21 cellular contexts compared by ENCODE assay signal in the genomic region with DNA sequence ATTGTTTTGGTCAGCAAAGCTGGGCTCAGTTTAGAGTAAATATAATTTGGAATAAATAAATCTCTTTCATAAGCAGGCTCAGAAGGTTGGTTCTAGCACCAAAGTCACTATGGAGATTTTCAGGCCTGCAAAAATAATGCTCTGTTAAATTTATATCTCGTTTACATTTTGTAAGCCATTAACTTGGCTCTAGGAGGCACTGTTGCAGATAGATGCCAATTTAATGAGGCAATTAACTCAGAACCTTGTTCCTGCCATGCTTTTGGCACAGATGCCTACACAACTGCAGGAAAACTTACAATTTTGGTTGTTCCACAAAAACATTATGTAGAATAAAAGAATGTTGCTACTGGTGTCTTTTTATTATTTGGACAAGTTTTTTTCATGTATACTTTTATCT.
"Had no signal": no experiment of that assay in that cellular context is flagged by ENCODE, and none has a peak within 500 bp of the region (broad histone marks: within the 10 kb centered on the region; RNA-seq: fewer than 3 reads in every experiment).

No MANE protein-coding gene starts in this region.

- H3K4me1 ChIP-seq: body of pancreas, left lung, prostate gland, right atrium auricular region, spleen, upper lobe of right lung had no signal

- DNase-seq: activated CD4-positive, alpha-beta memory T cell treated with anti-CD3 and anti-CD28 coated beads, Interleukin-2, amount 10 ng/mL, durations not matched to agents 7 days and 5 days; activated CD4-positive, alpha-beta T cell treated with anti-CD3 and anti-CD28 coated beads for 48 hours; activated CD4-positive, CD25-positive, alpha-beta regulatory T cell; activated gamma-delta T cell; activated naive CD4-positive, alpha-beta T cell treated with anti-CD3 and anti-CD28 coated beads, Interleukin-2, amount 50 U/mL, for 16 hours; anterior cingulate cortex; body of pancreas; effector memory CD4-positive, alpha-beta T cell; glutamatergic neuron; kidney glomerular epithelial cell; left lung; midbrain; natural killer cell; spleen; stimulated activated CD4-positive, alpha-beta T cell treated with anti-CD3 and anti-CD28 coated beads, Interleukin-4, amount 100 ng/mL, for 24 hours; stimulated activated naive CD4-positive, alpha-beta T cell treated with Interleukin-2 at 50 U/mL for 16 hours; T-helper 17 cell; upper lobe of right lung had no signal

- H3K27me3 ChIP-seq: body of pancreas, hepatocyte, left lung, right atrium auricular region, spleen, upper lobe of right lung had no signal

- H3K36me3 ChIP-seq: left lung, prostate gland, right atrium auricular region, spleen, upper lobe of right lung had no signal

- H2AFZ ChIP-seq: hepatocyte had no signal

- H3K79me2 ChIP-seq: hepatocyte had no signal

- H3K4me2 ChIP-seq: hepatocyte had no signal

- H3K4me3 ChIP-seq: body of pancreas, hepatocyte, left lung, prostate gland, right atrium auricular region, spleen, upper lobe of right lung had no signal

- H3K9me3 ChIP-seq: body of pancreas, left lung, prostate gland, right atrium auricular region, spleen, upper lobe of right lung had no signal

- H3K27ac ChIP-seq: body of pancreas, hepatocyte, left lung, prostate gland, right atrium auricular region, spleen, upper lobe of right lung had no signal
